16 cellular contexts compared by ENCODE assay signal in the genomic region with DNA sequence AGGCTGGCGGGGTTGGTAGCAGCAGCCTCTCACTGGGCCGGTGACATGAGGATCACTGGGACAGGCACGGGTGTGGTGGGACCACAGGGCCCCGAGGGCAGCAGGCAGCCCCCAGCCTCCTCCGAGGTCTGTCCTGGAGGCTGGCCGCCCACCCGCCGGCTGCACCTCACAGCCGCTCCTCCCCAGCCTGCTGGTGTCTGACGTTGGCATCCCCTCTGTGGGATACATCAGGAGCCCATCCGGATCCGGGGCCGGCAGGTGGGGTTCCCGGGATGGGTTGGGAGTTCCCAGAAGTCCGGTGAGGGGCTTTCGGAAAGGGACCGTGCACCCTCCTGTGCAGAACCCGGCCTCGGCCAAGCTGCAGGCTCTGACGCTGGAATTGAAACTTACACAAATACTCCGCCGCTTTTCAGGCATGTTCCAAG.
A peak's percentile ranks its signal among the peaks of the same experiment; 100 is the strongest.
DNase-seq lines count a peak whose midpoint lies in the region; ATAC-seq and TF ChIP-seq lines count a peak whose summit lies in the region.
"Had no signal": no experiment of that assay in that cellular context is flagged by ENCODE, and none has a peak within 500 bp of the region (broad histone marks: within the 10 kb centered on the region; RNA-seq: fewer than 3 reads in every experiment).

No MANE protein-coding gene starts in this region.

- peaks cover 60% of the 10 kb centered on the region for H3K4me1 Mint-ChIP-seq in brain

- H3K9me3 ChIP-seq in HEK293 (ENCODE audit: control insufficient read depth, insufficient read depth, low read depth, low read length) (no peaks in the 10 kb centered on the region), muscle layer of duodenum (ENCODE audit: control insufficient read depth in 1 of 2, low read length in 2 of 2) (no peaks in the 10 kb centered on the region), stomach smooth muscle (ENCODE audit: control insufficient read depth in 2 of 2, low read length in 2 of 2) (no peaks in the 10 kb centered on the region)

- H3K27me3 Mint-ChIP-seq in brain = peaks cover 2% of the 10 kb centered on the region

- peak overlapping the region in 1 of 2 donors; percentile 80 for H3K9ac ChIP-seq in stomach smooth muscle (ENCODE audit: low read length in 2 of 2)

- DNase-seq in inferior parietal cortex (ENCODE audit: extremely low spot score) = no peak
- DNase-seq in activated CD8-positive, alpha-beta memory T cell treated with anti-CD3 and anti-CD28 coated beads for 24 hours = no peak
- no peak for DNase-seq in posterior cingulate gyrus
- DNase-seq: AML-193; effector CD8-positive, alpha-beta T cell; NCI-H1436; NCI-H510A had no signal

- CTCF ChIA-PET in HEK293 (lab: Yijun Ruan, JAX) = interaction anchor here (0.5 to 0.9 kb wide), 2 partner anchors 14 to 112 kb away, joined by 3 to 4 read pairs; no protein-coding TSS in a partner anchor

- POLR2A ChIA-PET in HEK293 (lab: Yijun Ruan, JAX) = interaction anchor here (0.7 kb wide), 1 partner anchor 11 kb away, joined by 4 read pairs; no protein-coding TSS in a partner anchor

- no peak overlapping the region for H3K4me3 ChIP-seq in HEK293 (ENCODE audit: low read depth, low read length)
- H3K4me3 ChIP-seq in muscle layer of duodenum (ENCODE audit: low read depth in 1 of 2, low read length in 2 of 2) = no peak overlapping the region
- no peak overlapping the region for H3K4me3 ChIP-seq in stomach smooth muscle (ENCODE audit: low read length in 2 of 2)
- H3K4me3 ChIP-seq: GM23338, SK-N-MC had no signal

- intact Hi-C loops in posterior cingulate gyrus (cut with DNase I) = no loop called here

- no peaks in the 10 kb centered on the region; the same call in 1 of the 2 replicates for H3K4me1 ChIP-seq in HEK293 (ENCODE audit: control insufficient read depth, insufficient read depth, low read length)
- H3K4me1 ChIP-seq in muscle layer of duodenum (ENCODE audit: control insufficient read depth in 1 of 2, insufficient read depth in 2 of 2, low read length in 2 of 2) = peaks cover 15 to 19% of the 10 kb centered on the region in 2 donors
- H3K4me1 ChIP-seq in stomach smooth muscle (ENCODE audit: control insufficient read depth, insufficient read depth, low read length) = peaks cover 36% of the 10 kb centered on the region

- no peak overlapping the region for H3K27ac ChIP-seq in HEK293 (ENCODE audit: extremely low read depth, low read depth, low read length)
- peak overlapping the region; percentile 60 for H3K27ac ChIP-seq in muscle layer of duodenum (ENCODE audit: low read length)
- H3K27ac ChIP-seq in stomach smooth muscle (ENCODE audit: low read length) = peak overlapping the region; percentile 99
- H3K27ac ChIP-seq: SK-N-MC had no signal

- no peak for ATAC-seq in HG03439 (IDR thresholded peaks at IDR 0.05; ENCODE audit: unreplicated experiment)

- peak overlapping the region; percentile 75 to 94 (median 91) for H3K27ac Mint-ChIP-seq in brain
- H3K27ac Mint-ChIP-seq: activated naive CD4-positive, alpha-beta T cell treated with anti-CD3 and anti-CD28 coated beads for 36 hours had no signal

- H3K4me3 Mint-ChIP-seq in brain = peak overlapping the region in 2 of 5 experiments; percentile 42 to 72
- H3K4me3 Mint-ChIP-seq: activated naive CD4-positive, alpha-beta T cell treated with anti-CD3 and anti-CD28 coated beads for 36 hours; GM23338; stimulated activated naive CD8-positive, alpha-beta T cell treated with anti-CD3 and anti-CD28 coated beads, Interleukin-15, amount 100 ng/mL, for 72 hours had no signal

- H3K9me3 Mint-ChIP-seq in brain = peaks cover 0 to 2% (median 0%) of the 10 kb centered on the region in 5 experiments
- H3K9me3 Mint-ChIP-seq: GM23338 had no signal

- H3K27me3 ChIP-seq in muscle layer of duodenum (ENCODE audit: low read depth, low read length) (no peaks in the 10 kb centered on the region), stomach smooth muscle (ENCODE audit: control insufficient read depth in 1 of 2, insufficient read depth in 2 of 2, low read length in 2 of 2) (no peaks in the 10 kb centered on the region)

- H3K36me3 ChIP-seq in HEK293 (ENCODE audit: control insufficient read depth in 2 of 2, insufficient read depth in 1 of 2, low read length in 2 of 2) (no peaks in the 10 kb centered on the region), muscle layer of duodenum (ENCODE audit: control insufficient read depth in 1 of 2, insufficient read depth in 2 of 2, low read length in 2 of 2) (no peaks in the 10 kb centered on the region), stomach smooth muscle (ENCODE audit: control insufficient read depth in 2 of 2, insufficient read depth in 2 of 2, low read length in 2 of 2) (no peaks in the 10 kb centered on the region)

- no peak for TF ChIP-seq CTCF in HEK293 (tag by site-specific recombination; IDR thresholded peaks at IDR 0.05)
- no peak for TF ChIP-seq CTCF in brain (conservative IDR thresholded peaks at IDR 0.05)

- no peaks in the 10 kb centered on the region for H3K36me3 Mint-ChIP-seq in brain

TF ChIP-seq in HEK293, 187 proteins besides CTCF, POLR2A, EP300 and RAD21:
- TF ChIP-seq IKZF3 (tag by site-specific recombination; IDR thresholded peaks at IDR 0.05) = peak; percentile 22; the same call in 1 of the 2 replicates
- TF ChIP-seq ZNF214 (tag by site-specific recombination; IDR thresholded peaks at IDR 0.05; ENCODE audit: borderline replicate concordance) = no peak
